Comparison of ENCODE assay signal across 8 cellular contexts in genomic region chr1:224205438-224205840, GRCh38. TPM values are rescaled to one million over a fixed set of nuclear protein-coding genes. Genes with fewer than 3 reads are reported as not detected.
A peak's percentile ranks its signal among the peaks of the same experiment; 100 is the strongest.
DNase-seq lines count a peak whose midpoint lies in the region; ATAC-seq lines count a peak whose summit lies in the region.

No MANE protein-coding gene starts in this region.

- peaks cover 75% of the 10 kb centered on the region for H3K4me1 Mint-ChIP-seq in dendritic cell treated with granulocyte-macrophage colony-stimulating factor and Interleukin-4, amounts not matched to agents 40 ng/mL and 50 ng/mL, for 4 days (ENCODE audit: low read depth)

- H3K36me3 Mint-ChIP-seq in dendritic cell treated with granulocyte-macrophage colony-stimulating factor and Interleukin-4, amounts not matched to agents 40 ng/mL and 50 ng/mL, for 4 days (ENCODE audit: low read depth) = peaks cover 43% of the 10 kb centered on the region

- peak overlapping the region; percentile 71 to 93 (median 85) for H3K4me2 ChIP-seq in BLaER1 treated with 17β-estradiol and CSF1 and Interleukin-3, amounts not matched to agents 10 nM and 100 nM

- peak overlapping the region; percentile 93 for H3K27ac Mint-ChIP-seq in dendritic cell treated with granulocyte-macrophage colony-stimulating factor and Interleukin-4, amounts not matched to agents 40 ng/mL and 50 ng/mL, for 4 days

- intact Hi-C loops in dendritic cell treated with granulocyte-macrophage colony-stimulating factor and Interleukin-4, amounts not matched to agents 40 ng/mL and 50 ng/mL, for 4 days (cut with micrococcal nuclease) = no loop called here
- intact Hi-C loops in posterior vena cava (cut with DNase I) = no loop called here

- H3K4me3 ChIP-seq in BLaER1 treated with 17β-estradiol and CSF1 and Interleukin-3, amounts not matched to agents 10 nM and 100 nM = 0 out of 20 replicates have a peak overlapping the region, but pooled peaks of 1 of the 10 experiments have one; percentile 19
- H3K4me3 ChIP-seq in SJSA1 (no peak overlapping the region), HAP-1 (no peak overlapping the region)

- in situ Hi-C loops in HAP-1 (cut with MboI; ENCODE audit: low sequenced_read_pairs) = no loop called here

- ATAC-seq in GM18502 (IDR thresholded peaks at IDR 0.05; ENCODE audit: poor library complexity, unreplicated experiment) = no peak

- peak overlapping the region; percentile 39 to 83 (median 74); a peak in 20 of 22 replicates for H3K27ac ChIP-seq in BLaER1 treated with 17β-estradiol and CSF1 and Interleukin-3, amounts not matched to agents 10 nM and 100 nM
- peak overlapping the region; percentile 48 for H3K27ac ChIP-seq in SJSA1

- H3K9me3 ChIP-seq in BLaER1 treated with 17β-estradiol and CSF1 and Interleukin-3, amounts not matched to agents 10 nM and 100 nM (replicated peaks in 1 of 11) = no peaks in the 10 kb centered on the region
- H3K9me3 ChIP-seq in SJSA1 (replicated peaks) (no peaks in the 10 kb centered on the region), HAP-1 (no peaks in the 10 kb centered on the region)

- peak overlapping the region; percentile 62 for H3K4me3 Mint-ChIP-seq in dendritic cell treated with granulocyte-macrophage colony-stimulating factor and Interleukin-4, amounts not matched to agents 40 ng/mL and 50 ng/mL, for 4 days

- DNase-seq in HCEC 1CT (peak; percentile 80), SJSA1 (ENCODE audit: low read depth in 1 of 2, low spot score in 2 of 2) (peak; percentile 69 to 76), posterior vena cava (ENCODE audit: low spot score) (peak; percentile 48), GOT3 (lab: John Stamatoyannopoulos, UW) (no peak), HAP-1 (ENCODE audit: low spot score in 2 of 2) (no peak)

- H3K27me3 Mint-ChIP-seq in dendritic cell treated with granulocyte-macrophage colony-stimulating factor and Interleukin-4, amounts not matched to agents 40 ng/mL and 50 ng/mL, for 4 days = no peaks in the 10 kb centered on the region

- H3K9ac ChIP-seq in BLaER1 treated with 17β-estradiol and CSF1 and Interleukin-3, amounts not matched to agents 10 nM and 100 nM = peak overlapping the region; percentile 31 to 74 (median 59); a peak in 18 of 22 replicates

- no peaks in the 10 kb centered on the region for H3K27me3 ChIP-seq in BLaER1 treated with 17β-estradiol and CSF1 and Interleukin-3, amounts not matched to agents 10 nM and 100 nM
- H3K27me3 ChIP-seq in SJSA1 (replicated peaks) (no peaks in the 10 kb centered on the region), HAP-1 (ENCODE audit: low read depth) (no peaks in the 10 kb centered on the region)

- no peaks in the 10 kb centered on the region for H3K9me3 Mint-ChIP-seq in dendritic cell treated with granulocyte-macrophage colony-stimulating factor and Interleukin-4, amounts not matched to agents 40 ng/mL and 50 ng/mL, for 4 days

- H3K4me1 ChIP-seq in BLaER1 treated with 17β-estradiol and CSF1 and Interleukin-3, amounts not matched to agents 10 nM and 100 nM = peaks cover 64 to 86% (median 75%) of the 10 kb centered on the region in 10 experiments
- peaks cover 23% of the 10 kb centered on the region for H3K4me1 ChIP-seq in SJSA1 (replicated peaks)
- H3K4me1 ChIP-seq in HAP-1 = peaks cover 5% of the 10 kb centered on the region

- no peaks in the 10 kb centered on the region; a peak in 1 of 22 replicates for H4K20me1 ChIP-seq in BLaER1 treated with 17β-estradiol and CSF1 and Interleukin-3, amounts not matched to agents 10 nM and 100 nM

- no peaks in the 10 kb centered on the region; a peak in 1 of 22 replicates for H3K36me3 ChIP-seq in BLaER1 treated with 17β-estradiol and CSF1 and Interleukin-3, amounts not matched to agents 10 nM and 100 nM
- H3K36me3 ChIP-seq in SJSA1 (no peaks in the 10 kb centered on the region), HAP-1 (replicated peaks) (no peaks in the 10 kb centered on the region)

RNA-seq across cellular contexts. Expression of gene DEGS1, which starts 22.4 kb away (rescaled TPM):
- total RNA-seq in SJSA1 (2014; rRNA removed; shearing (Covaris generic)) = 100 and 210 TPM in 2 replicates
- total RNA-seq in posterior vena cava = 100 to 1,000 TPM in 1 of 2 donors, 10 to 100 TPM in 1; 91.5 to 109 TPM

Comparison
In these comparisons a context has a peak if more than half of its experiments do, and no peak if none do; other contexts are left out.
1. DNase-seq: peak in HCEC 1CT (single experiment), SJSA1 (2 of 2) and posterior vena cava (single experiment); none in GOT3 (single experiment) and HAP-1 (0 of 2).